29 cellular contexts compared by ENCODE assay signal in genomic region chr6:73443555-73443954, GRCh38. TPM values are rescaled to one million over a fixed set of nuclear protein-coding genes. Genes with fewer than 3 reads are reported as not detected.
"Had no signal": no experiment of that assay in that cellular context is flagged by ENCODE, and none has a peak within 500 bp of the region (broad histone marks: within the 10 kb centered on the region; RNA-seq: fewer than 3 reads in every experiment).

No MANE protein-coding gene starts in this region.

- H3K4me1 Mint-ChIP-seq: endodermal cell, mesothelial cell of epicardium had no signal

- H3K4me3 Mint-ChIP-seq: activated CD8-positive, alpha-beta T cell treated with anti-CD3 and anti-CD28 coated beads for 36 hours; activated naive CD4-positive, alpha-beta T cell treated with anti-CD3 and anti-CD28 coated beads for 36 hours; activated naive CD8-positive, alpha-beta T cell treated with anti-CD3 and anti-CD28 coated beads for 36 hours; endodermal cell; mesothelial cell of epicardium had no signal

- H3K27me3 Mint-ChIP-seq: activated CD8-positive, alpha-beta T cell treated with anti-CD3 and anti-CD28 coated beads for 36 hours; activated naive CD8-positive, alpha-beta T cell treated with anti-CD3 and anti-CD28 coated beads for 36 hours; naive thymus-derived CD4-positive, alpha-beta T cell; stimulated activated naive B cell treated with anti-CD40 and anti-IgM and Interleukin-4, amounts not matched to agents 10 μg/mL and 1 μg/mL and 100 μg/mL, for 72 hours had no signal

- H3K36me3 Mint-ChIP-seq: mesothelial cell of epicardium had no signal

- H3K9me3 Mint-ChIP-seq: activated CD8-positive, alpha-beta T cell treated with anti-CD3 and anti-CD28 coated beads for 36 hours; activated naive CD4-positive, alpha-beta T cell treated with anti-CD3 and anti-CD28 coated beads for 36 hours; activated naive CD8-positive, alpha-beta T cell treated with anti-CD3 and anti-CD28 coated beads for 36 hours; endodermal cell; mesothelial cell of epicardium had no signal

- DNase-seq: activated CD4-positive, alpha-beta T cell treated with anti-CD3 and anti-CD28 coated beads, Interleukin-2, amount 50 U/mL, for 1 hour; activated CD4-positive, CD25-positive, alpha-beta regulatory T cell treated with anti-CD3 and anti-CD28 coated beads, Interleukin-2, amount 50 U/mL, for 72 hours; activated CD8-positive, alpha-beta T cell treated with anti-CD3 and anti-CD28 coated beads for 36 hours; activated effector memory CD4-positive, alpha-beta T cell treated with Interleukin-2 at 50 U/mL for 16 hours; activated naive CD4-positive, alpha-beta T cell treated with anti-CD3 and anti-CD28 coated beads for 36 hours; activated naive CD8-positive, alpha-beta T cell treated with anti-CD3 and anti-CD28 coated beads for 36 hours; activated T-cell treated with anti-CD3 and anti-CD28 coated beads, Interleukin-2, amount 50 U/mL, for 48 hours; amniotic stem cell; caudate nucleus; endodermal cell; foreskin fibroblast; head of caudate nucleus; hippocampal formation; left cardiac atrium; mammary epithelial cell; naive thymus-derived CD4-positive, alpha-beta T cell; stimulated activated CD4-positive, alpha-beta T cell treated with anti-CD3 and anti-CD28 coated beads, Interleukin-1b, Interleukin-23, amount 100 ng/mL, for 48 hours; stimulated activated CD4-positive, alpha-beta T cell treated with anti-CD3 and anti-CD28 coated beads, Interleukin-4, amount 100 ng/mL, for 4 hours; stimulated activated CD8-positive, alpha-beta memory T cell treated with anti-CD3 and anti-CD28 coated beads, Interleukin-4, amount 100 ng/mL, for 48 hours; stimulated activated naive B cell treated with anti-CD40 and anti-IgM and Interleukin-4, amounts not matched to agents 10 μg/mL and 1 μg/mL and 100 μg/mL, for 72 hours; stomach; SW 1271; thyroid gland; upper lobe of left lung; WERI-Rb-1 had no signal

- ATAC-seq: activated CD8-positive, alpha-beta T cell treated with anti-CD3 and anti-CD28 coated beads for 36 hours; esophagus mucosa; left cardiac atrium; naive thymus-derived CD4-positive, alpha-beta T cell; stimulated activated naive B cell treated with anti-CD40 and anti-IgM and Interleukin-4, amounts not matched to agents 10 μg/mL and 1 μg/mL and 100 μg/mL, for 72 hours had no signal

- H3K27ac Mint-ChIP-seq: activated CD8-positive, alpha-beta T cell treated with anti-CD3 and anti-CD28 coated beads for 36 hours; activated naive CD4-positive, alpha-beta T cell treated with anti-CD3 and anti-CD28 coated beads for 36 hours; activated naive CD8-positive, alpha-beta T cell treated with anti-CD3 and anti-CD28 coated beads for 36 hours; mesothelial cell of epicardium had no signal

RNA-seq across cellular contexts. Expression of gene DDX43, which starts 48.9 kb away (rescaled TPM):
- total RNA-seq: activated naive CD4-positive, alpha-beta T cell treated with anti-CD3 and anti-CD28 coated beads for 36 hours; astrocyte; endodermal cell; mesothelial cell of epicardium; smooth muscle cell had no signal
